8 cellular contexts compared by ENCODE assay signal in the genomic region with DNA sequence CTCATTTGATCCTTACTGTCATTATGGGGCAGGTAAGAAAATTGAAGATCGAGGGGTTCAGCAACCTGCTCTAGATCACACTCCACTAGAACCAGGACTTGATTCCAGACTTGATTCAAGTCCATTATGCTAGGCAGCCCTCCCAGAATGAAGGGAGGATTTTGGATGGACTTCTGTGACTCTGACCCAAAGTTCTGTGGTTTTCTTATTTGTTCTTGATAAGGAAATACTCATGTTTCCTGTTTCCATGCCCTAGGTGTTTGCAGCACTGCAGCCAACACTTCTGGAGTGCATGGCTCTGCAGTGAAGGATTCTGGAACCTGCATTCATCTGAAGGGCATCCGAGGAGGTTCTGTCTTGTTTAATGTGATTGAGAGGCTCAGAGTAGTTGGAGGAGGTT.
"Had no signal": no experiment of that assay in that cellular context is flagged by ENCODE, and none has a peak within 500 bp of the region (broad histone marks: within the 10 kb centered on the region; RNA-seq: fewer than 3 reads in every experiment).

No MANE protein-coding gene starts in this region.

- FAIRE-seq: H1, H54, K562 had no signal

- ATAC-seq: GM23338, K562 had no signal

- H2AFZ ChIP-seq: GM23338 had no signal

- H3K27ac ChIP-seq: HL-60 had no signal

- H3K4me3 ChIP-seq: GM23338, K562 had no signal

- H3K4me2 ChIP-seq: GM23338 had no signal

- DNase-seq: H9, HCEC 1CT, IMR-90 had no signal
